In the genomic region with DNA sequence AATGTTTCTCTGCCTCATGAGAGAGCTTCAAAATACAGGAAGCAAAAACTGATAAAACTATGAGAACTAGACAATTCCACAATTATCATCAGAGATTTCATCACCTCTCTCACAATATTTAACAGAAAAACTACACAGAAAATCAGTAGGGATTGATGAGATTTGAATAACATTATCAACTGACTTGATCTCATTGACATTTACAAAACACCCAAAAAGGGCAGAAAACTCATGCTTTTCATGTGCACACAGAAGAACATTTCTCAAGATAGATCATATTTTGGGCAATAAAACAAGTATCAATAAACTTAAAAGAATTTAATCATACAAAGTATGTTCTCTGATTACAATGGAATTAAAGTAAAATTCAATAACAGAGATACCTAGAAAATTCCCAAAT, we compare ENCODE assay signal across 26 cellular contexts.
"Had no signal": no experiment of that assay in that cellular context is flagged by ENCODE, and none has a peak within 500 bp of the region (broad histone marks: within the 10 kb centered on the region; RNA-seq: fewer than 3 reads in every experiment).

No MANE protein-coding gene starts in this region.

- H3K4me3 ChIP-seq: MG63, SJSA1, SK-N-MC had no signal

- H3K4me3 Mint-ChIP-seq: T-cell had no signal

- H3K27me3 Mint-ChIP-seq: T-cell had no signal

- ATAC-seq: T-cell had no signal

- H3K27ac ChIP-seq: SJSA1, SK-N-MC had no signal

- H3K27ac Mint-ChIP-seq: T-cell had no signal

- H3K4me1 ChIP-seq: SJSA1 had no signal

- DNase-seq: IMR-90, Karpas-422, KG1, MG63, NCI-H1092, NCI-H1105 treated with DMSO at 0.1 percent for 48 hours, NCI-H1417 treated with DMSO at 0.1 percent for 48 hours, NCI-H146, NCI-H1694 treated with DMSO at 0.1 percent for 48 hours, NCI-H1930, NCI-H2081 treated with DMSO at 0.1 percent for 48 hours, NCI-H2171, NCI-H226, NCI-H446, NCI-H510A, NCI-H524 treated with DMSO at 0.1 percent for 48 hours, NCI-H69, NCI-H774, Right ventricle myocardium superior, RPMI8226, SIG-M5, SW 1271, T-cell had no signal

- FAIRE-seq: RCC 7860 had no signal

- H3K27me3 ChIP-seq: MG63, SJSA1 had no signal

- H3K36me3 ChIP-seq: MG63, SJSA1 had no signal
